In genomic region chr5:95391965-95392364, GRCh38 we compare ENCODE assay signal across 9 cellular contexts. TPM values are rescaled to one million over a fixed set of nuclear protein-coding genes. Genes with fewer than 3 reads are reported as not detected.
"Had no signal": no experiment of that assay in that cellular context is flagged by ENCODE, and none has a peak within 500 bp of the region (broad histone marks: within the 10 kb centered on the region; RNA-seq: fewer than 3 reads in every experiment).

No MANE protein-coding gene starts in this region.

RNA-seq across cellular contexts. Expression of gene FAM81B, which starts 0.8 kb away (rescaled TPM):
- total RNA-seq: dermis blood vessel endothelial cell, esophagus mucosa, esophagus squamous epithelium, gastrocnemius medialis, lower leg skin, lung microvascular endothelial cell, mesenteric fat pad, mucosa of gallbladder had no signal
- polyA plus RNA-seq: keratinocyte had no signal
